9 cellular contexts compared by ENCODE assay signal in the genomic region with DNA sequence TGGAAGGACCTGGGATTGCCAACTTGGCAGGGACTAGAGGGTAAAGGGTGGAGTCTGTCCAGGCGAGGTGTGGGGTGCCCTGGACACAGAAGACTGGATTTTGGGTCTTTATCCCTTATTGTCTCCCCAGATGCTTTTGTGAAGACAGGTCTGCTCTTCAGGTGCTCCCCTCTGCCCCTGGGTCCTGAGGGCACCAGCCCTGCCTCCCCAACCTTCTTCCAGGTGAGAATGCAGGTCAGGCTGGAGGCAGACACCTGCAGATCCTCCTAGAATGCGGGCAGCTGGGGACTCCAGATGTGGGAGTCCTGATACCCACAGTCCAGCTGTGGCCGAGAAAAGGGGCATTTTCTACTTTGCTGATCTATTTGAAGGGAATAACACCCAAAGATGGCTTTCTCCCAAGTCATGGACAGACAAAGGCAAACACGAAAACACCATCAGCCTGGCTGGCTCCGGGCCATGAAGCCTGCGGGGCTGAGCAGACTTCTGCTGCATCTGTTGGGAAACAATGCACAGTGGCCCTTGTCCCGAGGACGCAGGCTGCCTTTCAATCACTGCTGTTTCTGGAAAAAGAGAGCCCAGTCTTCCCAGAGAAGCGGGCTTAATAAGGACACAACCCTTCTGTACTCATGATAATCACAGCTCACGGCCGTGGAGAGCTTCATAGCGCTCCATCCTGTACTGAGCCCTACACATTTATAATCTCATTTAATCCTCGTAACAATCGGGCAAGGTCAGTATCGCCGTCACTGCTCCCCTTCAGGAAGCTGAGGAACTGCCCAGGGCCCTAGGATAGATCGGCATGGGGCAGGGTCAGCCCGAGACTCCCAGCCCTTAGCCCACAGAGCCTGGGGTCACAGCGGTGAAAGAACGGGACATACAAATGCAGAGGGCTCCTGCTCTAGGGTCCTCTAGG.
DNase-seq lines count a peak whose midpoint lies in the region; ATAC-seq and TF ChIP-seq lines count a peak whose summit lies in the region.
"Had no signal": no experiment of that assay in that cellular context is flagged by ENCODE, and none has a peak within 500 bp of the region (broad histone marks: within the 10 kb centered on the region; RNA-seq: fewer than 3 reads in every experiment).

No MANE protein-coding gene starts in this region.

- TF ChIP-seq CTCF in GM13977 (IDR thresholded peaks at IDR 0.05; ENCODE audit: extremely low read depth, insufficient read depth, missing control alignments): no peak
- TF ChIP-seq CTCF in choroid plexus epithelial cell (conservative IDR thresholded peaks at IDR 0.05; ENCODE audit: low read depth, low read length): no peak
- no peak for TF ChIP-seq CTCF in neural crest cell (conservative IDR thresholded peaks at IDR 0.05)

- DNase-seq in GM13977 (ENCODE audit: low spot score) (peak; percentile 9), NCI-H2227 treated with DMSO at 0.1 percent for 48 hours (lab: John Stamatoyannopoulos, UW) (peak; percentile 9), choroid plexus epithelial cell (ENCODE audit: low read depth) (peak; percentile 22), neural crest cell (ENCODE audit: low read depth, low spot score) (peak; percentile 36)
- DNase-seq in activated naive CD4-positive, alpha-beta T cell treated with anti-CD3 and anti-CD28 coated beads, Interleukin-2, amount 10 ng/mL, durations not matched to agents 7 days and 5 days: no peak
- DNase-seq: T-helper 1 cell had no signal

- no peaks in the 10 kb centered on the region for H3K36me3 Mint-ChIP-seq in neural crest cell (ENCODE audit: low read depth)
- H3K36me3 Mint-ChIP-seq in activated naive CD4-positive, alpha-beta T cell treated with anti-CD3 and anti-CD28 coated beads, Interleukin-2, amount 10 ng/mL, durations not matched to agents 7 days and 5 days: no peaks in the 10 kb centered on the region

- no peaks in the 10 kb centered on the region for H3K9me3 Mint-ChIP-seq in neural crest cell
- H3K9me3 Mint-ChIP-seq in activated naive CD4-positive, alpha-beta T cell treated with anti-CD3 and anti-CD28 coated beads, Interleukin-2, amount 10 ng/mL, durations not matched to agents 7 days and 5 days: no peaks in the 10 kb centered on the region

- no peak for ATAC-seq in GM19463 (IDR thresholded peaks at IDR 0.05; ENCODE audit: unreplicated experiment)
- no peak for ATAC-seq in HG02759 (IDR thresholded peaks at IDR 0.05; ENCODE audit: unreplicated experiment)
- no peak for ATAC-seq in HG02588 (IDR thresholded peaks at IDR 0.05; ENCODE audit: unreplicated experiment)

- H3K4me3 ChIP-seq in choroid plexus epithelial cell (ENCODE audit: low read depth, low read length): no peak overlapping the region

- in situ Hi-C loops in GM13977 (cut with MboI; ENCODE audit: low pct_unique_long_range_greater_than_20kb, low sequenced_read_pairs, unreplicated experiment): loop anchor here (10.0 kb wide), 2 partner anchors 98 to 288 kb away; no protein-coding TSS in a partner anchor

- H3K4me3 Mint-ChIP-seq in neural crest cell: peak overlapping the region; percentile 44
- H3K4me3 Mint-ChIP-seq in activated naive CD4-positive, alpha-beta T cell treated with anti-CD3 and anti-CD28 coated beads, Interleukin-2, amount 10 ng/mL, durations not matched to agents 7 days and 5 days: no peak overlapping the region

- CTCF ChIA-PET in activated naive CD4-positive, alpha-beta T cell treated with anti-CD3 and anti-CD28 coated beads, Interleukin-2, amount 10 ng/mL, durations not matched to agents 7 days and 5 days (lab: Charles Lee): interaction anchor here (2.0 to 2.5 kb wide), 3 partner anchors 9 to 102 kb away, joined by 7 to 10 read pairs (median 7); no protein-coding TSS in a partner anchor

- H3K27me3 Mint-ChIP-seq in neural crest cell (ENCODE audit: low read depth): no peaks in the 10 kb centered on the region
- H3K27me3 Mint-ChIP-seq in activated naive CD4-positive, alpha-beta T cell treated with anti-CD3 and anti-CD28 coated beads, Interleukin-2, amount 10 ng/mL, durations not matched to agents 7 days and 5 days: peaks cover 40% of the 10 kb centered on the region

- peak overlapping the region; percentile 95 for H3K27ac Mint-ChIP-seq in neural crest cell (ENCODE audit: unreplicated experiment)
- no peak overlapping the region for H3K27ac Mint-ChIP-seq in activated naive CD4-positive, alpha-beta T cell treated with anti-CD3 and anti-CD28 coated beads, Interleukin-2, amount 10 ng/mL, durations not matched to agents 7 days and 5 days

- H3K4me1 Mint-ChIP-seq in neural crest cell: peaks cover 39% of the 10 kb centered on the region
- H3K4me1 Mint-ChIP-seq in activated naive CD4-positive, alpha-beta T cell treated with anti-CD3 and anti-CD28 coated beads, Interleukin-2, amount 10 ng/mL, durations not matched to agents 7 days and 5 days: peaks cover 14% of the 10 kb centered on the region
